ENCODE assay signal across 3 cellular contexts in the genomic region with DNA sequence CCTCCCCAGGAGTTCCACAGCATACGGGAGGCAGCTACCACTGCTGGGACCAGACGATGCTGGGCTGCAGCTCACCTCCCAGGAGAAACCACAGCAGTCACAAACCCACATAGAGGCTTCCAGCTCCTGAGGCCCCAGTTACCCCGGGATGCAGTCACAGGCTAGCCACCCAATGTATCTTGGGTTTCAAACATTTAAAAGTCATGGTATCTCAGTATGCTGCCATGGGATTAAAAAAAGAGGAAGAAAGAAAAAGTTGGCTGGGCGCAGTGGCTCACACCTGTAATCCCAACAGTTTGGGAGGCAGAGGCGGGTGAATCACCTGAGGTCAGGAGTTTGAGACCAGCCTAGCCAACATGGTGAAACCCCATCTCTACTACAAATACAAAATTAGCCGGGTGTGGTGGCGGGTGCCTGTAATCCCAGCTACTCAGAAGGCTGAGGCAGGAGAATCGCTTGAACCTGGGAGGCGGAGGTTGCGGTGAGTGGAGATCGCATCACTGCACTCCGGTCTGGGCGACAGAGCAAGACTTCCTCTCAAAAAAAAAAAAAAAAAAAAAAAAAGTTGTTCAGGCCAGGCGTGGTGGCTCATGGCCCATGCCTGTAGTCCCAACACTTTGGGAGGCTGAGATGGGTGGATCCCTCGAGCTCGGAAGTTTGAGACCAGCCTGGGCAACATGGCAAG. TPM values are rescaled to one million over a fixed set of nuclear protein-coding genes. Genes with fewer than 3 reads are reported as not detected.
"Had no signal": no experiment of that assay in that cellular context is flagged by ENCODE, and none has a peak within 500 bp of the region (broad histone marks: within the 10 kb centered on the region; RNA-seq: fewer than 3 reads in every experiment).

No MANE protein-coding gene starts in this region.

RNA-seq across cellular contexts. Expression of gene DEGS2, which starts 1.8 kb away (rescaled TPM):
- total RNA-seq: endothelial cell of umbilical vein, fibroblast of villous mesenchyme, glomerular endothelial cell had no signal
